Comparison of ENCODE assay signal across 8 cellular contexts in the genomic region with DNA sequence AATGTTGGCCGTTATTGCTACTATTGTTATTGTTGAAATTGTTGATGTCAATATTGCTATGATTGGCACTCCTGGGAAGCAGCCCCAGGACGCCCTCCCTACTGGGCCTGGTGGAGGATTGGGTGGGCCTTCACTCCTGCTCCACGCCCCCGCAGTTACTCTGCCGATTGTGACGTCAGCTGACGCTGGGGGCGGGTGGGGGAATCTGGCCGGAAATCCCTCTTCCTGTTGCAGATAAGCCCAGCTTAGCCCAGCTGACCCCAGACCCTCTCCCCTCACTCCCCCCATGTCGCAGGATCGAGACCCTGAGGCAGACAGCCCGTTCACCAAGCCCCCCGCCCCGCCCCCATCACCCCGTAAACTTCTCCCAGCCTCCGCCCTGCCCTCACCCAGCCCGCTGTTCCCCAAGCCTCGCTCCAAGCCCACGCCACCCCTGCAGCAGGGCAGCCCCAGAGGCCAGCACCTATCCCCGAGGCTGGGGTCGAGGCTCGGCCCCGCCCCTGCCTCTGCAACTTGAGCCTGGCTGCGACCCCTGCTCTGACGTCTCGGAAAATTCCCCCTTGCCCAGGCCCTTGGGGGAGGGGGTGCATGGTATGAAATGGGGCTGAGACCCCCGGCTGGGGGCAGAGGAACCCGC. TPM values are rescaled to one million over a fixed set of nuclear protein-coding genes. Genes with fewer than 3 reads are reported as not detected.
DNase-seq lines count a peak whose midpoint lies in the region; ATAC-seq and TF ChIP-seq lines count a peak whose summit lies in the region.

A gene with protein sequence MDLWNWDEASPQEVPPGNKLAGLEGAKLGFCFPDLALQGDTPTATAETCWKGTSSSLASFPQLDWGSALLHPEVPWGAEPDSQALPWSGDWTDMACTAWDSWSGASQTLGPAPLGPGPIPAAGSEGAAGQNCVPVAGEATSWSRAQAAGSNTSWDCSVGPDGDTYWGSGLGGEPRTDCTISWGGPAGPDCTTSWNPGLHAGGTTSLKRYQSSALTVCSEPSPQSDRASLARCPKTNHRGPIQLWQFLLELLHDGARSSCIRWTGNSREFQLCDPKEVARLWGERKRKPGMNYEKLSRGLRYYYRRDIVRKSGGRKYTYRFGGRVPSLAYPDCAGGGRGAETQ (plus strand): TSS at position 231 of the 637 bp plus-strand sequence. CDS start 716 bp downstream, outside the sequence.

- POLR2A ChIA-PET in HCT116 (lab: Charles Lee) (no interaction called here), activated B cell treated with CpG ODN at 0.5 μM for 24 hours (lab: Charles Lee) (interaction anchor here (1.6 to 2.4 kb wide), 2 partner anchors 29 to 295 kb away, joined by 6 to 8 read pairs; a partner anchor contains a TSS)

- no peak for TF ChIP-seq RAD21 in HCT116 (IDR thresholded peaks at IDR 0.05; ENCODE audit: low read depth)

- no peak within 1 kb of the TSS for H2AFZ ChIP-seq in HCT116 (ENCODE audit: low read depth, low read length, poor library complexity, severe bottlenecking)

- peaks cover 16% of the 10 kb centered on the region for H3K36me3 Mint-ChIP-seq in activated B cell treated with CpG ODN at 0.5 μM for 24 hours (ENCODE audit: low read depth)

- H3K27me3 ChIP-seq in HCT116 (ENCODE audit: insufficient read depth, low read length) (no peaks in the 10 kb centered on the region), vagina (no peaks in the 10 kb centered on the region)

- no peaks in the 10 kb centered on the region for H3K9me2 ChIP-seq in HCT116 (ENCODE audit: insufficient read depth)

- H3K27ac ChIP-seq in HCT116 (ENCODE audit: low read depth, low read length), result no peak within 1 kb of the TSS
- H3K27ac ChIP-seq in vagina, result no peak within 1 kb of the TSS

- no TSS peak for BruUV-seq in HCT116 (replicated peaks; lab: Mats Ljungman, UMichigan)

- H3K4me3 Mint-ChIP-seq in activated B cell treated with CpG ODN at 0.5 μM for 24 hours, result peak within 1 kb of the TSS; percentile 86

- H3K36me3 ChIP-seq in HCT116 (ENCODE audit: control insufficient read depth in 1 of 2, insufficient read depth in 2 of 2, low read length in 2 of 2) (peaks cover 5 to 9% of the 10 kb centered on the region in 2 experiments; a peak in 2 of 4 replicates), vagina (peaks cover 0 to 14% of the 10 kb centered on the region in 2 donors)

- no peaks in the 10 kb centered on the region for H3K27me3 Mint-ChIP-seq in activated B cell treated with CpG ODN at 0.5 μM for 24 hours

- H3K9me3 ChIP-seq in HCT116 (ENCODE audit: control insufficient read depth in 1 of 2, insufficient read depth in 1 of 2, low read depth in 1 of 2, low read length in 2 of 2) (no peaks in the 10 kb centered on the region), vagina (no peaks in the 10 kb centered on the region)

- DNase-seq in HCT116 (ENCODE audit: low read depth, low spot score), result no peak
- DNase-seq in activated B cell treated with CpG ODN at 0.5 μM for 24 hours, result peak; percentile 25
- DNase-seq in erythroblast (lab: John Stamatoyannopoulos, UW), result peak; percentile 63 to 65
- peak; percentile 29 to 37 for DNase-seq in stimulated activated CD8-positive, alpha-beta memory T cell treated with anti-CD3 and anti-CD28 coated beads, Interleukin-15, amount 100 ng/mL, for 4 hours (ENCODE audit: low read depth in 2 of 2)
- no peak for DNase-seq in vagina (ENCODE audit: extremely low spot score in 2 of 2)
- DNase-seq in D341Med (ENCODE audit: low spot score), result no peak

- H3K4me1 Mint-ChIP-seq in activated B cell treated with CpG ODN at 0.5 μM for 24 hours, result peaks cover 27% of the 10 kb centered on the region

- no peaks in the 10 kb centered on the region for H4K20me1 ChIP-seq in HCT116 (ENCODE audit: insufficient read depth)

- intact Hi-C loops in HCT116 (cut with micrococcal nuclease) (no loop called here), activated B cell treated with CpG ODN at 0.5 μM for 24 hours (cut with micrococcal nuclease) (loop anchor here (5.0 to 10.0 kb wide), 3 partner anchors 94 to 473 kb away; a partner anchor contains a TSS), vagina (cut with DNase I) (no loop called here)

- H3K4me3 ChIP-seq in HCT116 (replicated peaks in 1 of 2; ENCODE audit: low read depth in 1 of 2, low read length in 2 of 2), result no peak within 1 kb of the TSS
- H3K4me3 ChIP-seq in vagina, result no peak within 1 kb of the TSS

- H3K27ac Mint-ChIP-seq in activated B cell treated with CpG ODN at 0.5 μM for 24 hours, result no peak within 1 kb of the TSS

- H3K4me2 ChIP-seq in HCT116 (ENCODE audit: low read length), result peak within 1 kb of the TSS; percentile 99; the same call in 1 of the 2 replicates

- H3K79me2 ChIP-seq in HCT116 (ENCODE audit: insufficient read depth, low read length), result no peaks in the 10 kb centered on the region

- no peak for TF ChIP-seq CTCF in HCT116 (IDR thresholded peaks at IDR 0.05 in 2 of 3, conservative IDR thresholded peaks at IDR 0.05 in 1 of 3; ENCODE audit: borderline replicate concordance in 1 of 3, insufficient read depth in 1 of 3, low read depth in 2 of 3, low read length in 2 of 3)
- no peak for TF ChIP-seq CTCF in activated B cell treated with CpG ODN at 0.5 μM for 24 hours (IDR thresholded peaks at IDR 0.05)
- TF ChIP-seq CTCF in vagina (IDR thresholded peaks at IDR 0.05), result no peak

- H3K4me1 ChIP-seq in HCT116 (ENCODE audit: control insufficient read depth in 1 of 2, insufficient read depth in 2 of 2, low read length in 2 of 2), result peaks cover 8 to 40% of the 10 kb centered on the region in 2 experiments; a peak in 3 of 4 replicates
- H3K4me1 ChIP-seq in vagina, result peaks cover 32% of the 10 kb centered on the region

- H3K9ac ChIP-seq in HCT116 (ENCODE audit: low read length), result no peak within 1 kb of the TSS

- RAD21 ChIA-PET in HCT116 (lab: Charles Lee; ENCODE audit: low non-redundant PET in 1 of 2, low total read pairs in 2 of 2, uncharacterized antibody in 2 of 2, unreplicated experiment in 2 of 2), result no interaction called here

- CTCF ChIA-PET in HCT116 (lab: Charles Lee), result no interaction called here
- CTCF ChIA-PET in activated B cell treated with CpG ODN at 0.5 μM for 24 hours (lab: Charles Lee), result no interaction called here

- no peaks in the 10 kb centered on the region for H3K9me3 Mint-ChIP-seq in activated B cell treated with CpG ODN at 0.5 μM for 24 hours

- no peak for TF ChIP-seq POLR2A in HCT116 (IDR thresholded peaks at IDR 0.05; ENCODE audit: borderline replicate concordance, extremely low read depth, insufficient read depth, insufficient read length)
- TF ChIP-seq POLR2A in erythroblast (IDR thresholded peaks at IDR 0.05; ENCODE audit: low read length), result no peak
- TF ChIP-seq POLR2A in vagina (IDR thresholded peaks at IDR 0.05), result no peak

- no peak for ATAC-seq in HCT116
- ATAC-seq in activated B cell treated with CpG ODN at 0.5 μM for 24 hours (ENCODE audit: low read depth), result no peak
- ATAC-seq in GM21576 (IDR thresholded peaks at IDR 0.05; ENCODE audit: unreplicated experiment), result no peak
- no peak for ATAC-seq in GM19351 (IDR thresholded peaks at IDR 0.05; ENCODE audit: unreplicated experiment)

TF ChIP-seq in HCT116, 20 proteins besides CTCF, POLR2A, EP300 and RAD21:
- TF ChIP-seq, protein P1, sequence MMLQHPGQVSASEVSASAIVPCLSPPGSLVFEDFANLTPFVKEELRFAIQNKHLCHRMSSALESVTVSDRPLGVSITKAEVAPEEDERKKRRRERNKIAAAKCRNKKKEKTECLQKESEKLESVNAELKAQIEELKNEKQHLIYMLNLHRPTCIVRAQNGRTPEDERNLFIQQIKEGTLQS (IDR thresholded peaks at IDR 0.05), result no peak
- TF ChIP-seq EZH2phosphoT487 (IDR thresholded peaks at IDR 0.05; ENCODE audit: borderline replicate concordance), result no peak
- TF ChIP-seq, protein P2, sequence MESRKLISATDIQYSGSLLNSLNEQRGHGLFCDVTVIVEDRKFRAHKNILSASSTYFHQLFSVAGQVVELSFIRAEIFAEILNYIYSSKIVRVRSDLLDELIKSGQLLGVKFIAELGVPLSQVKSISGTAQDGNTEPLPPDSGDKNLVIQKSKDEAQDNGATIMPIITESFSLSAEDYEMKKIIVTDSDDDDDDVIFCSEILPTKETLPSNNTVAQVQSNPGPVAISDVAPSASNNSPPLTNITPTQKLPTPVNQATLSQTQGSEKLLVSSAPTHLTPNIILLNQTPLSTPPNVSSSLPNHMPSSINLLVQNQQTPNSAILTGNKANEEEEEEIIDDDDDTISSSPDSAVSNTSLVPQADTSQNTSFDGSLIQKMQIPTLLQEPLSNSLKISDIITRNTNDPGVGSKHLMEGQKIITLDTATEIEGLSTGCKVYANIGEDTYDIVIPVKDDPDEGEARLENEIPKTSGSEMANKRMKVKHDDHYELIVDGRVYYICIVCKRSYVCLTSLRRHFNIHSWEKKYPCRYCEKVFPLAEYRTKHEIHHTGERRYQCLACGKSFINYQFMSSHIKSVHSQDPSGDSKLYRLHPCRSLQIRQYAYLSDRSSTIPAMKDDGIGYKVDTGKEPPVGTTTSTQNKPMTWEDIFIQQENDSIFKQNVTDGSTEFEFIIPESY (IDR thresholded peaks at IDR 0.05; ENCODE audit: extremely low read depth, insufficient replicate concordance, low read length), result no peak

RNA-seq across cellular contexts. Expression of the gene that starts here (rescaled TPM):
- total RNA-seq in HCT116 (2021; ENCODE audit: unreplicated experiment), result 1.5 TPM
- 1.6 and 2.3 TPM in 2 replicates for polyA plus RNA-seq in HCT116 (2012)
- total RNA-seq in activated B cell treated with CpG ODN at 0.5 μM for 24 hours, result 0.32 TPM in 1 of 2 replicates, not detected in the other
- total RNA-seq in vagina, result not detected

Comparison
In these comparisons a context has a peak if more than half of its experiments do, and no peak if none do; other contexts are left out.
1. Peak in DNase-seq in activated B cell treated with CpG ODN at 0.5 μM for 24 hours; RNA of the gene not detected or under 1 TPM.
2. DNase-seq: peak in erythroblast (2 of 2) and stimulated activated CD8-positive, alpha-beta memory T cell treated with anti-CD3 and anti-CD28 coated beads, Interleukin-15, amount 100 ng/mL, for 4 hours (2 of 2); none in HCT116 (single experiment), vagina (0 of 2) and D341Med (single experiment).